8 cellular contexts compared by ENCODE assay signal in genomic region chr7:128404826-128405344, GRCh38. TPM values are rescaled to one million over a fixed set of nuclear protein-coding genes. Genes with fewer than 3 reads are reported as not detected.
A peak's percentile ranks its signal among the peaks of the same experiment; 100 is the strongest.
DNase-seq lines count a peak whose midpoint lies in the region; ATAC-seq, FAIRE-seq and TF ChIP-seq lines count a peak whose summit lies in the region.

No MANE protein-coding gene starts in this region.

- H3K27me3 Mint-ChIP-seq in activated CD8-positive, alpha-beta T cell treated with anti-CD3 and anti-CD28 coated beads, Interleukin-2, amount 10 ng/mL, durations not matched to agents 7 days and 5 days (ENCODE audit: low read depth), result peaks cover 3% of the 10 kb centered on the region

- intact Hi-C loops in stomach (cut with DNase I; ENCODE audit: low total_unique reads), result no loop called here

- peaks cover 38% of the 10 kb centered on the region for H3K79me2 ChIP-seq in GM23248 (ENCODE audit: insufficient read depth)

- peak overlapping the region; percentile 63 for H2AFZ ChIP-seq in GM23248

- POLR2A ChIA-PET in activated CD8-positive, alpha-beta T cell treated with anti-CD3 and anti-CD28 coated beads, Interleukin-2, amount 10 ng/mL, durations not matched to agents 7 days and 5 days (lab: Charles Lee), result no interaction called here

- peak overlapping the region; percentile 34 for H3K27ac Mint-ChIP-seq in activated CD8-positive, alpha-beta T cell treated with anti-CD3 and anti-CD28 coated beads, Interleukin-2, amount 10 ng/mL, durations not matched to agents 7 days and 5 days

- no peak for FAIRE-seq in frontal cortex (lab: Jason Lieb, UNC)

- H3K27me3 ChIP-seq in GM23248 (replicated peaks; ENCODE audit: insufficient read depth) (no peaks in the 10 kb centered on the region), iPS-15b (ENCODE audit: control insufficient read depth, insufficient read depth, low read length) (peaks cover 75% of the 10 kb centered on the region), stomach (no peaks in the 10 kb centered on the region)

- H3K4me1 ChIP-seq in GM23248 (ENCODE audit: insufficient read depth) (peaks cover 16% of the 10 kb centered on the region), iPS-15b (ENCODE audit: control insufficient read depth, insufficient read depth, low read length) (peaks cover 19% of the 10 kb centered on the region), stomach (peaks cover 46 to 67% (median 60%) of the 10 kb centered on the region in 4 donors)

- H3K27ac ChIP-seq in 22Rv1, result peak overlapping the region; percentile 67
- peak overlapping the region; percentile 39 for H3K27ac ChIP-seq in GM23248
- peak overlapping the region; percentile 69 to 94 (median 88) for H3K27ac ChIP-seq in stomach

- H3K9me2 ChIP-seq in GM23248 (ENCODE audit: insufficient read depth), result no peaks in the 10 kb centered on the region

- no peak for TF ChIP-seq POLR2A in stomach (IDR thresholded peaks at IDR 0.05)

- 67 to 75% methylated on average over 9 of the region's 9 CpGs for WGBS in GM23248 (ENCODE audit: low coverage in 1 of 2, low lambda C conversion rate in 2 of 2, missing lambda C conversion rate in 2 of 2), 2 experiments
- 28 to 52% (median 47%) methylated on average over 8 to 9 of the region's 9 CpGs for whole genome bisulfite sequencing in stomach, 5 donors

- in situ Hi-C loops in GM23248 (cut with MboI), result no loop called here

- no peak for ATAC-seq in activated CD8-positive, alpha-beta T cell treated with anti-CD3 and anti-CD28 coated beads, Interleukin-2, amount 10 ng/mL, durations not matched to agents 7 days and 5 days
- no peak for ATAC-seq in GM21528 (IDR thresholded peaks at IDR 0.05; ENCODE audit: low FRiP score, unreplicated experiment)

- H3K4me1 Mint-ChIP-seq in activated CD8-positive, alpha-beta T cell treated with anti-CD3 and anti-CD28 coated beads, Interleukin-2, amount 10 ng/mL, durations not matched to agents 7 days and 5 days (ENCODE audit: low read depth), result peaks cover 46% of the 10 kb centered on the region

- H3K4me2 ChIP-seq in GM23248 (ENCODE audit: unreplicated experiment), result peak overlapping the region; percentile 88

- no peak for TF ChIP-seq EP300 in stomach (IDR thresholded peaks at IDR 0.05)

- no peaks in the 10 kb centered on the region for H3K9me3 Mint-ChIP-seq in activated CD8-positive, alpha-beta T cell treated with anti-CD3 and anti-CD28 coated beads, Interleukin-2, amount 10 ng/mL, durations not matched to agents 7 days and 5 days (ENCODE audit: insufficient read depth)

- H3K4me3 Mint-ChIP-seq in activated CD8-positive, alpha-beta T cell treated with anti-CD3 and anti-CD28 coated beads, Interleukin-2, amount 10 ng/mL, durations not matched to agents 7 days and 5 days, result peak overlapping the region; percentile 81

- H3K36me3 ChIP-seq in GM23248 (ENCODE audit: low read depth) (peaks cover 6% of the 10 kb centered on the region; the same call in 1 of the 2 replicates), iPS-15b (ENCODE audit: control insufficient read depth, insufficient read depth, low read length) (no peaks in the 10 kb centered on the region), stomach (peaks cover 16 to 36% (median 31%) of the 10 kb centered on the region in 4 donors)

- CTCF ChIA-PET in activated CD8-positive, alpha-beta T cell treated with anti-CD3 and anti-CD28 coated beads, Interleukin-2, amount 10 ng/mL, durations not matched to agents 7 days and 5 days (lab: Charles Lee), result interaction anchor here (0.6 to 25.1 kb wide), 6 partner anchors 9 to 55 kb away, joined by 3 to 432 read pairs (median 4); no protein-coding TSS in a partner anchor

- peaks cover 4% of the 10 kb centered on the region; the same call in 1 of the 2 replicates for H4K20me1 ChIP-seq in GM23248 (ENCODE audit: insufficient read depth)

- H3K4me3 ChIP-seq in GM23248 (peak overlapping the region; percentile 80), iPS-15b (ENCODE audit: low read depth, low read length) (peak overlapping the region; percentile 52), stomach (peak overlapping the region; percentile 76 to 87 (median 80))

- peaks cover 13% of the 10 kb centered on the region for H3F3A ChIP-seq in GM23248 (ENCODE audit: insufficient read depth)

- peak; percentile 64 for DNase-seq in GM23248
- no peak for DNase-seq in activated CD8-positive, alpha-beta T cell treated with anti-CD3 and anti-CD28 coated beads, Interleukin-2, amount 10 ng/mL, durations not matched to agents 7 days and 5 days
- no peak for DNase-seq in stomach
- no peak for DNase-seq in frontal cortex (ENCODE audit: low spot score in 2 of 2)
- DNase-seq in NCI-H2081 treated with DMSO at 0.1 percent for 48 hours (lab: John Stamatoyannopoulos, UW), result no peak

- H3K9ac ChIP-seq in GM23248, result peak overlapping the region; percentile 93
- peak overlapping the region; percentile 50 for H3K9ac ChIP-seq in iPS-15b (ENCODE audit: low read depth, low read length)

- peaks cover 29% of the 10 kb centered on the region for H3K36me3 Mint-ChIP-seq in activated CD8-positive, alpha-beta T cell treated with anti-CD3 and anti-CD28 coated beads, Interleukin-2, amount 10 ng/mL, durations not matched to agents 7 days and 5 days (ENCODE audit: low read depth)

- TF ChIP-seq CTCF in 22Rv1 (IDR thresholded peaks at IDR 0.05), result peak; percentile 32
- peak in 1 of 7 experiments; percentile 14 for TF ChIP-seq CTCF in stomach (IDR thresholded peaks at IDR 0.05)

- no peaks in the 10 kb centered on the region for H3K9me3 ChIP-seq in GM23248 (ENCODE audit: low read depth)
- H3K9me3 ChIP-seq in iPS-15b (ENCODE audit: control insufficient read depth, insufficient read depth, low read length), result no peaks in the 10 kb centered on the region
- no peaks in the 10 kb centered on the region for H3K9me3 ChIP-seq in stomach

RNA-seq across cellular contexts. Expression of gene IMPDH1, which starts 4.9 kb away (rescaled TPM):
- total RNA-seq in GM23248 (2014; rRNA removed; shearing (Covaris generic)), result 97.3 and 104 TPM in 2 replicates
- polyA plus RNA-seq in GM23248 (2016; fragmentation: Nextera tagmentation; extraction: Ambion mirVana), result 89.9 and 93.6 TPM in 2 replicates
- total RNA-seq in activated CD8-positive, alpha-beta T cell treated with anti-CD3 and anti-CD28 coated beads, Interleukin-2, amount 10 ng/mL, durations not matched to agents 7 days and 5 days, result 10 to 100 TPM; 75.3 to 80.8 TPM
- 100 to 1,000 TPM in 2 of 5 donors, 10 to 100 TPM in 3; 45.5 to 188 (median 94.4) TPM for total RNA-seq in stomach
- polyA plus RNA-seq in stomach, result 10 to 100 TPM; 32.7 to 72.3 (median 59.7) TPM
- total RNA-seq in frontal cortex, result 26.5 TPM

RNA-seq across cellular contexts. Expression of gene PRRT4, which starts 43.4 kb away (rescaled TPM):
- total RNA-seq in GM23248 (2014; rRNA removed; shearing (Covaris generic)), result not detected in 2 replicates
- not detected in 2 replicates for polyA plus RNA-seq in GM23248 (2016; fragmentation: Nextera tagmentation; extraction: Ambion mirVana)
- total RNA-seq in activated CD8-positive, alpha-beta T cell treated with anti-CD3 and anti-CD28 coated beads, Interleukin-2, amount 10 ng/mL, durations not matched to agents 7 days and 5 days, result under 1 TPM in 1 of 2 experiments, not detected in 1; 0.16 TPM
- total RNA-seq in stomach, result not detected
- polyA plus RNA-seq in stomach, result 1 to 10 TPM in 1 of 3 donors, under 1 TPM in 1, not detected in 1; 0.12 to 1.2 TPM
- 3.3 TPM for total RNA-seq in frontal cortex

RNA-seq across cellular contexts. Expression of gene HILPDA, which starts 50.8 kb away (rescaled TPM):
- 10.2 and 18.5 TPM in 2 replicates for total RNA-seq in GM23248 (2014; rRNA removed; shearing (Covaris generic))
- polyA plus RNA-seq in GM23248 (2016; fragmentation: Nextera tagmentation; extraction: Ambion mirVana) (26.6 and 27.6 TPM in 2 replicates), stomach (10 to 100 TPM in 2 of 3 donors, 1 to 10 TPM in 1; 8.1 to 25.8 (median 14.2) TPM)
- 10 to 100 TPM; 24.1 to 26.2 TPM for total RNA-seq in activated CD8-positive, alpha-beta T cell treated with anti-CD3 and anti-CD28 coated beads, Interleukin-2, amount 10 ng/mL, durations not matched to agents 7 days and 5 days
- total RNA-seq in stomach (10 to 100 TPM in 1 of 5 donors, 1 to 10 TPM in 2, under 1 TPM in 1, not detected in 1; 0.45 to 38.2 (median 2.3) TPM), frontal cortex (26.9 TPM)
